Comparison of ENCODE assay signal across 13 cellular contexts in genomic region chr1:19329188-19329587, GRCh38. TPM values are rescaled to one million over a fixed set of nuclear protein-coding genes. Genes with fewer than 3 reads are reported as not detected.
DNase-seq lines count a peak whose midpoint lies in the region; ATAC-seq and TF ChIP-seq lines count a peak whose summit lies in the region.
"Had no signal": no experiment of that assay in that cellular context is flagged by ENCODE, and none has a peak within 500 bp of the region (broad histone marks: within the 10 kb centered on the region; RNA-seq: fewer than 3 reads in every experiment).

No MANE protein-coding gene starts in this region.

- POLR2A ChIA-PET in WTC11 (lab: Charles Lee), result no interaction called here

- H3K36me3 Mint-ChIP-seq in IgD-negative memory B cell (peaks cover 5% of the 10 kb centered on the region), WTC11 (peaks cover 6% of the 10 kb centered on the region; the same call in 1 of the 2 replicates)
- H3K36me3 Mint-ChIP-seq in effector memory CD8-positive, alpha-beta T cell (ENCODE audit: insufficient read depth), result peaks cover 51% of the 10 kb centered on the region
- no peaks in the 10 kb centered on the region for H3K36me3 Mint-ChIP-seq in activated naive CD4-positive, alpha-beta T cell treated with anti-CD3 and anti-CD28 coated beads, Interleukin-2, amount 50 U/mL, for 72 hours

- H3K9me3 Mint-ChIP-seq in IgD-negative memory B cell (no peaks in the 10 kb centered on the region), WTC11 (no peaks in the 10 kb centered on the region)
- no peaks in the 10 kb centered on the region for H3K9me3 Mint-ChIP-seq in effector memory CD8-positive, alpha-beta T cell
- H3K9me3 Mint-ChIP-seq in activated naive CD4-positive, alpha-beta T cell treated with anti-CD3 and anti-CD28 coated beads, Interleukin-2, amount 50 U/mL, for 72 hours, result no peaks in the 10 kb centered on the region
- H3K9me3 Mint-ChIP-seq: GM23338 had no signal

- H3K4me3 Mint-ChIP-seq in IgD-negative memory B cell, result peak overlapping the region in 1 of 4 donors; percentile 6
- H3K4me3 Mint-ChIP-seq in WTC11, result no peak overlapping the region
- H3K4me3 Mint-ChIP-seq in effector memory CD8-positive, alpha-beta T cell, result no peak overlapping the region
- H3K4me3 Mint-ChIP-seq: GM23338 had no signal

- no peaks in the 10 kb centered on the region for H3K27me3 Mint-ChIP-seq in IgD-negative memory B cell
- H3K27me3 Mint-ChIP-seq in WTC11 (ENCODE audit: low read depth), result no peaks in the 10 kb centered on the region
- H3K27me3 Mint-ChIP-seq in effector memory CD8-positive, alpha-beta T cell, result no peaks in the 10 kb centered on the region
- H3K27me3 Mint-ChIP-seq: CD4-positive, alpha-beta memory T cell had no signal

- H3K4me1 Mint-ChIP-seq in IgD-negative memory B cell (peaks cover 0 to 2% (median 0%) of the 10 kb centered on the region in 3 donors), WTC11 (no peaks in the 10 kb centered on the region)
- H3K4me1 Mint-ChIP-seq in effector memory CD8-positive, alpha-beta T cell (ENCODE audit: low read depth in 2 of 2), result no peaks in the 10 kb centered on the region
- H3K4me1 Mint-ChIP-seq: CD4-positive, alpha-beta memory T cell; GM23338 had no signal

- ATAC-seq in WTC11 (no peak), GM19328 (IDR thresholded peaks at IDR 0.05; ENCODE audit: unreplicated experiment) (no peak)
- no peak for ATAC-seq in effector memory CD8-positive, alpha-beta T cell (replicated peaks)
- no peak for ATAC-seq in activated naive CD4-positive, alpha-beta T cell treated with anti-CD3 and anti-CD28 coated beads, Interleukin-2, amount 50 U/mL, for 72 hours
- ATAC-seq: A549, GM23338 had no signal

- no peak for TF ChIP-seq CTCF in WTC11 (IDR thresholded peaks at IDR 0.05)

- no peak for DNase-seq in WTC11 (ENCODE audit: low spot score)
- no peak for DNase-seq in effector memory CD8-positive, alpha-beta T cell
- DNase-seq in activated effector memory CD4-positive, alpha-beta T cell treated with Interleukin-2 at 50 U/mL for 16 hours, result no peak
- DNase-seq in activated naive CD4-positive, alpha-beta T cell treated with anti-CD3 and anti-CD28 coated beads, Interleukin-2, amount 50 U/mL, for 72 hours (ENCODE audit: low spot score in 2 of 2), result no peak
- DNase-seq: BE2C; CD4-positive, alpha-beta memory T cell; DND-41; GDM1; H7 had no signal

- H3K27ac Mint-ChIP-seq in IgD-negative memory B cell, result peak overlapping the region in 2 of 3 donors; percentile 2 to 44
- H3K27ac Mint-ChIP-seq in WTC11, result peak overlapping the region; percentile 86; the same call in 1 of the 2 replicates
- H3K27ac Mint-ChIP-seq in effector memory CD8-positive, alpha-beta T cell, result peak overlapping the region; percentile 65 to 87
- peak overlapping the region in 1 of 2 donors; percentile 84 for H3K27ac Mint-ChIP-seq in activated naive CD4-positive, alpha-beta T cell treated with anti-CD3 and anti-CD28 coated beads, Interleukin-2, amount 50 U/mL, for 72 hours
- H3K27ac Mint-ChIP-seq: GM23338 had no signal

- CTCF ChIA-PET in WTC11 (lab: Charles Lee), result interaction anchor here (1.1 kb wide), 1 partner anchor 325 kb away, joined by 4 read pairs; no protein-coding TSS in a partner anchor

TF ChIP-seq in WTC11, 78 proteins besides CTCF, POLR2A, EP300 and RAD21:
- no peak for TF ChIP-seq CBFB (CRISPR knock-in tag; IDR thresholded peaks at IDR 0.05; ENCODE audit: low read depth)

RNA-seq across cellular contexts. Expression of gene SLC66A1, which starts 17.1 kb away (rescaled TPM):
- polyA plus RNA-seq in IgD-negative memory B cell, result 12.7 TPM
- total RNA-seq in WTC11 (2021), result 12.8 to 14.2 TPM (median 14.1 TPM) in 3 replicates
- 1 to 10 TPM; 6.7 to 7.2 TPM for total RNA-seq in activated naive CD4-positive, alpha-beta T cell treated with anti-CD3 and anti-CD28 coated beads, Interleukin-2, amount 50 U/mL, for 72 hours

RNA-seq across cellular contexts. Expression of gene AKR7A2, which starts 17.2 kb away (rescaled TPM):
- polyA plus RNA-seq in IgD-negative memory B cell, result 87.9 TPM
- 43.4 to 51.6 TPM (median 50.6 TPM) in 3 replicates for total RNA-seq in WTC11 (2021)
- total RNA-seq in activated naive CD4-positive, alpha-beta T cell treated with anti-CD3 and anti-CD28 coated beads, Interleukin-2, amount 50 U/mL, for 72 hours, result 10 to 100 TPM; 42.9 to 50.2 TPM

RNA-seq across cellular contexts. Expression of gene AKR7A3, which starts 40.6 kb away (rescaled TPM):
- 0.20 TPM for polyA plus RNA-seq in IgD-negative memory B cell
- 1.3 to 1.5 TPM (median 1.5 TPM) in 3 replicates for total RNA-seq in WTC11 (2021)
- under 1 TPM; 0.68 to 0.93 TPM for total RNA-seq in activated naive CD4-positive, alpha-beta T cell treated with anti-CD3 and anti-CD28 coated beads, Interleukin-2, amount 50 U/mL, for 72 hours
- polyA plus RNA-seq: CD4-positive, alpha-beta memory T cell had no signal
